In genomic region chr21:33917421-33917820, GRCh38 we compare ENCODE assay signal across 29 cellular contexts.
"Had no signal": no experiment of that assay in that cellular context is flagged by ENCODE, and none has a peak within 500 bp of the region (broad histone marks: within the 10 kb centered on the region; RNA-seq: fewer than 3 reads in every experiment).

No MANE protein-coding gene starts in this region.

- H3K27ac Mint-ChIP-seq: activated naive CD4-positive, alpha-beta T cell treated with anti-CD3 and anti-CD28 coated beads, Interleukin-2, amount 50 U/mL, for 24 hours; activated T-cell treated with anti-CD3 and anti-CD28 coated beads, Interleukin-2, amount 50 U/mL, for 24 hours; activated T-helper 2 cell treated with anti-CD3 and anti-CD28 coated beads, Interferon-gamma antibody, Interleukin-2, Interleukin-4, amounts not matched to agents 10 μg/mL and 5 μg/mL and 100 μg/mL, durations not matched to agents 14 hours and 24 hours and 36 hours; IgD-negative memory B cell had no signal

- H3K27ac ChIP-seq: adrenal gland, body of pancreas, breast epithelium, WERI-Rb-1 had no signal

- DNase-seq: activated CD4-positive, alpha-beta memory T cell treated with anti-CD3 and anti-CD28 coated beads, Interleukin-2, amount 10 ng/mL, durations not matched to agents 7 days and 5 days; activated CD4-positive, alpha-beta T cell treated with anti-CD3 and anti-CD28 coated beads for 1 hour; activated CD4-positive, alpha-beta T cell treated with anti-CD3 and anti-CD28 coated beads for 48 hours; activated CD4-positive, CD25-positive, alpha-beta regulatory T cell; activated gamma-delta T cell; activated naive CD4-positive, alpha-beta T cell treated with Interleukin-2 at 50 U/mL for 16 hours; activated T-cell treated with anti-CD3 and anti-CD28 coated beads, Interleukin-2, amount 50 U/mL, for 24 hours; adrenal gland; body of pancreas; Kasumi-1; KG1; NCI-H1092 treated with DMSO at 0.1 percent for 48 hours; NCI-H1417; NCI-H146; NCI-H187; NCI-H2029 treated with DMSO at 0.1 percent for 48 hours; NCI-H2107; NCI-H2171; NCI-H510A; NCI-H526 treated with DMSO at 0.1 percent for 48 hours; NCI-H774; OCI-M1; Right ventricle myocardium superior; T1000; WERI-Rb-1 had no signal

- H3K4me3 ChIP-seq: adrenal gland, body of pancreas, breast epithelium had no signal

- H3K9me3 ChIP-seq: adrenal gland, body of pancreas, breast epithelium had no signal

- H3K9me3 Mint-ChIP-seq: activated CD4-positive, alpha-beta memory T cell treated with anti-CD3 and anti-CD28 coated beads, Interleukin-2, amount 10 ng/mL, durations not matched to agents 7 days and 5 days; activated naive CD4-positive, alpha-beta T cell treated with anti-CD3 and anti-CD28 coated beads, Interleukin-2, amount 50 U/mL, for 24 hours; activated T-cell treated with anti-CD3 and anti-CD28 coated beads, Interleukin-2, amount 50 U/mL, for 24 hours; activated T-helper 2 cell treated with anti-CD3 and anti-CD28 coated beads, Interferon-gamma antibody, Interleukin-2, Interleukin-4, amounts not matched to agents 10 μg/mL and 5 μg/mL and 100 μg/mL, durations not matched to agents 14 hours and 24 hours and 36 hours; IgD-negative memory B cell had no signal

- H3K36me3 ChIP-seq: breast epithelium had no signal

- H3K36me3 Mint-ChIP-seq: IgD-negative memory B cell had no signal

- ATAC-seq: body of pancreas had no signal

- H3K27me3 ChIP-seq: adrenal gland, body of pancreas, breast epithelium had no signal
